Comparison of ENCODE assay signal across 8 cellular contexts in the genomic region with DNA sequence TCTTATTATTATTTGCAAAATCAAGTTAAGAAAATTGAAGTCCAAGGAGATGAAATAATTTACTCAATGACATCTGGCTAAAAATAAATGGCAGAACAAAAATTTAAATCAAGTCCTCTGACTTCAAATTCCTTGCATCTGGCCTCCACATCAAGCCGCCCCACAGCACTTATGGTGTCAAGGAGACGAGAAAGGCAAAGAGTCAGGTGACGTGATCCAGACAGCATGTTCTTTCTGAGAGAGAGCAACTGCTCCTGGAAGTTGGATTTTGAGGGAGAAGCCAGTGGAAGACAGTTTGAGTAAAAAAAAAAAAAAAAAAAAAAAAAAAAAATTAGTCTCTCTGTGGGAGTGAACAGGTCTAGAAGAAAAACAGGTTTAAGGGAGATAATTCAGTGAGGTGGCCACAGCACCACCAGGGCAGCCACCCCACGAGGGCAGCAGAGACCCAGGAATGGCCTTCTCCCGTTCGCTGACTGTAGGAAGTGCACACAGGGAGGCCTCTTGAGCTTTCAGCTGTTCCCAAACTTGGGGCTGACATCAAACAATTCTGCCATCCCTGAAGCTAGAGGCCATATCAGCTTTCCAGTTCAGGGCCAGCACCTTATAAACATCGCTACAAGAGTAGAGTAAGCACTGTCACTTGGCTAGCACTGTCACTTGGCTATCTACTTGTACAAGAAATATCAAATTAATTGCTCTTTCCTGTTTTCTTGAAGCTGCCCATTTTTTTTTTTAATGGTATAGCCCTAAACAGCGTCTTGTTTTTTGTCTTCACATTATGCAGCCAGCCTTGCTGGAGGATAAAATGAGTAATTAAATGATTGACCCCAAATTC. TPM values are rescaled to one million over a fixed set of nuclear protein-coding genes. Genes with fewer than 3 reads are reported as not detected.
A peak's percentile ranks its signal among the peaks of the same experiment; 100 is the strongest.
DNase-seq lines count a peak whose midpoint lies in the region; ATAC-seq and TF ChIP-seq lines count a peak whose summit lies in the region.

No MANE protein-coding gene starts in this region.

- no peaks in the 10 kb centered on the region for H3K27me3 Mint-ChIP-seq in HFFc6 (ENCODE audit: insufficient read depth)
- no peaks in the 10 kb centered on the region for H3K27me3 Mint-ChIP-seq in stimulated activated memory B cell treated with anti-CD40 and anti-IgM and Interleukin-4, amounts not matched to agents 10 μg/mL and 1 μg/mL and 100 μg/mL, for 72 hours

- H3K9me3 Mint-ChIP-seq in HFFc6, result no peaks in the 10 kb centered on the region
- no peaks in the 10 kb centered on the region for H3K9me3 Mint-ChIP-seq in stimulated activated memory B cell treated with anti-CD40 and anti-IgM and Interleukin-4, amounts not matched to agents 10 μg/mL and 1 μg/mL and 100 μg/mL, for 72 hours

- H3K27ac Mint-ChIP-seq in HFFc6, result no peak overlapping the region
- peak overlapping the region; percentile 13 for H3K27ac Mint-ChIP-seq in stimulated activated memory B cell treated with anti-CD40 and anti-IgM and Interleukin-4, amounts not matched to agents 10 μg/mL and 1 μg/mL and 100 μg/mL, for 72 hours

- ATAC-seq in stimulated activated memory B cell treated with anti-CD40 and anti-IgM and Interleukin-4, amounts not matched to agents 10 μg/mL and 1 μg/mL and 100 μg/mL, for 72 hours, result peak; percentile 73
- no peak for ATAC-seq in HG03520 (IDR thresholded peaks at IDR 0.05; ENCODE audit: unreplicated experiment)

- H3K4me3 Mint-ChIP-seq in HFFc6, result no peak overlapping the region
- H3K4me3 Mint-ChIP-seq in stimulated activated memory B cell treated with anti-CD40 and anti-IgM and Interleukin-4, amounts not matched to agents 10 μg/mL and 1 μg/mL and 100 μg/mL, for 72 hours, result no peak overlapping the region

- H3K36me3 Mint-ChIP-seq in HFFc6 (ENCODE audit: low read depth), result no peaks in the 10 kb centered on the region
- H3K36me3 Mint-ChIP-seq in stimulated activated memory B cell treated with anti-CD40 and anti-IgM and Interleukin-4, amounts not matched to agents 10 μg/mL and 1 μg/mL and 100 μg/mL, for 72 hours, result peaks cover 12% of the 10 kb centered on the region

- DNase-seq in COLO829 (ENCODE audit: low spot score) (peak; percentile 28), HFFc6 (peak; percentile 62), NCI-H748 treated with DMSO at 0.1 percent for 48 hours (lab: John Stamatoyannopoulos, UW) (peak; percentile 15), epithelial cell of esophagus (ENCODE audit: low read depth) (peak; percentile 76), middle frontal gyrus (ENCODE audit: extremely low spot score, low spot score) (peak; percentile 40)
- DNase-seq in activated CD8-positive, alpha-beta memory T cell treated with anti-CD3 and anti-CD28 coated beads, Interleukin-2, amount 50 U/mL, for 4 hours, result peak; percentile 55

- peaks cover 33% of the 10 kb centered on the region for H3K4me1 Mint-ChIP-seq in HFFc6 (ENCODE audit: low read depth)
- H3K4me1 Mint-ChIP-seq in stimulated activated memory B cell treated with anti-CD40 and anti-IgM and Interleukin-4, amounts not matched to agents 10 μg/mL and 1 μg/mL and 100 μg/mL, for 72 hours, result peaks cover 35% of the 10 kb centered on the region

- TF ChIP-seq CTCF in HFFc6 (IDR thresholded peaks at IDR 0.05) (peak; percentile 77), epithelial cell of esophagus (IDR thresholded peaks at IDR 0.05; ENCODE audit: insufficient read depth, low read depth, low read length, missing control alignments) (peak; percentile 70)

- no peak overlapping the region for H3K4me3 ChIP-seq in epithelial cell of esophagus (ENCODE audit: low read length)

RNA-seq across cellular contexts. Expression of a gene that starts 7.8 kb away (rescaled TPM):
- under 1 TPM in 2 of 6 experiments, not detected in 4; 0.33 to 0.52 TPM for total RNA-seq in HFFc6 (2021; fragmentation: NEBNext Ultra II Directional; extraction: Animal tissue kit (Norgen Biotek cat#: 25700))

RNA-seq across cellular contexts. Expression of a gene that starts 21.8 kb away (rescaled TPM):
- not detected for total RNA-seq in HFFc6 (2021; fragmentation: NEBNext Ultra II Directional; extraction: Animal tissue kit (Norgen Biotek cat#: 25700))

RNA-seq across cellular contexts. Expression of a gene that starts 21.8 kb away (rescaled TPM):
- total RNA-seq in HFFc6 (2021; fragmentation: NEBNext Ultra II Directional; extraction: Animal tissue kit (Norgen Biotek cat#: 25700)), result not detected

RNA-seq across cellular contexts. Expression of a gene that starts 32.3 kb away (rescaled TPM):
- 100 to 1,000 TPM; 253 to 293 (median 285) TPM for total RNA-seq in HFFc6 (2021; fragmentation: NEBNext Ultra II Directional; extraction: Animal tissue kit (Norgen Biotek cat#: 25700))

RNA-seq across cellular contexts. Expression of a gene that starts 32.5 kb away (rescaled TPM):
- 10 to 100 TPM; 42.5 to 53.7 (median 47.7) TPM for total RNA-seq in HFFc6 (2021; fragmentation: NEBNext Ultra II Directional; extraction: Animal tissue kit (Norgen Biotek cat#: 25700))

Comparison
In these comparisons a context has a peak if more than half of its experiments do, and no peak if none do; other contexts are left out.
1. DNase-seq: peak in every context shown above with its lines; median percentile 76 in epithelial cell of esophagus; 62 in HFFc6; 55 in activated CD8-positive, alpha-beta memory T cell treated with anti-CD3 and anti-CD28 coated beads, Interleukin-2, amount 50 U/mL, for 4 hours; 40 in middle frontal gyrus; 28 in COLO829; 15 in NCI-H748 treated with DMSO at 0.1 percent for 48 hours.